8 cellular contexts compared by ENCODE assay signal in the genomic region with DNA sequence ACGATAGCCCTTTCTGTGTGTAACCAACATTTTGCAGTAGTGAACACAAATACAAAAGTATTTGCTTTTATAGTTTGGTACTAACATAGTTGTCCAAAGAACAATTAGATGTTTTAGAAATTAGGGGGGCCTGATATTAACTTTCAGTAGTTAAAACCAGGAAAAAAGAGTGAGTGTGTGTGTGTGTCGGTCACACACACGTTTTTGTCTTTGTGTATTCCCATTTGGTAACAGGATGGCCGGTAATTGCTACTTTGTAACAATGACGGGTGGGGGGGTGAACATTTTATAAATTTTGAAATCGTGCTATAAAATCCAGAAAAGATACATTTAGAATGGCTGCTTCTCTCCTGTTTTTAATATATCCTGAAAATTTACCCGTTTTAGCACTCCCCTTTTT. TPM values are rescaled to one million over a fixed set of nuclear protein-coding genes. Genes with fewer than 3 reads are reported as not detected.
A peak's percentile ranks its signal among the peaks of the same experiment; 100 is the strongest.
DNase-seq lines count a peak whose midpoint lies in the region; ATAC-seq and TF ChIP-seq lines count a peak whose summit lies in the region.

No MANE protein-coding gene starts in this region.

- H3K4me1 ChIP-seq in MM.1S (ENCODE audit: low read length) (peaks cover 10% of the 10 kb centered on the region; the same call in 1 of the 2 replicates), ectodermal cell (ENCODE audit: control insufficient read depth, insufficient read depth, low read length) (no peaks in the 10 kb centered on the region)

- no peaks in the 10 kb centered on the region for H3K27me3 Mint-ChIP-seq in nephron progenitor cell (ENCODE audit: low read depth, poor library complexity)

- H3K9me3 Mint-ChIP-seq in nephron progenitor cell, result peaks cover 47% of the 10 kb centered on the region

- TF ChIP-seq CTCF in C4-2B (conservative IDR thresholded peaks at IDR 0.05) (no peak), MM.1S (IDR thresholded peaks at IDR 0.05; ENCODE audit: low read length) (no peak), nephron progenitor cell (IDR thresholded peaks at IDR 0.05) (no peak)

- H3K9me3 ChIP-seq in MM.1S (replicated peaks; ENCODE audit: insufficient read depth, low read length) (no peaks in the 10 kb centered on the region), ectodermal cell (ENCODE audit: control insufficient read depth, low read length) (no peaks in the 10 kb centered on the region)

- peak overlapping the region; percentile 86 for H3K4me2 ChIP-seq in MM.1S (ENCODE audit: low read depth, low read length)

- no peaks in the 10 kb centered on the region for H3K27me3 ChIP-seq in MM.1S (replicated peaks; ENCODE audit: insufficient read depth, low read length)
- no peaks in the 10 kb centered on the region for H3K27me3 ChIP-seq in ectodermal cell (ENCODE audit: control insufficient read depth, insufficient read depth, low read length, poor library complexity, severe bottlenecking)

- WGBS in ectodermal cell, 2 experiments, result 5 to 11% methylated on average over 5 to 7 of the region's 7 CpGs

- H3K4me3 ChIP-seq in MM.1S (ENCODE audit: low read length) (peak overlapping the region; percentile 98), ectodermal cell (ENCODE audit: insufficient read depth, low read depth, low read length) (peak overlapping the region; percentile 94)

- no peak overlapping the region for H2AFZ ChIP-seq in MM.1S (ENCODE audit: low read length)

- H3K27ac Mint-ChIP-seq in nephron progenitor cell, result peak overlapping the region; percentile 100

- H3K36me3 Mint-ChIP-seq in nephron progenitor cell (ENCODE audit: low read depth), result peaks cover 44% of the 10 kb centered on the region

- H4K20me1 ChIP-seq in MM.1S (ENCODE audit: insufficient read depth, low read length), result peaks cover 14% of the 10 kb centered on the region

- H3F3A ChIP-seq in MM.1S (ENCODE audit: insufficient read depth, low read length), result peaks cover 9% of the 10 kb centered on the region

- peak overlapping the region; percentile 99 for H3K4me3 Mint-ChIP-seq in nephron progenitor cell

- H3K4me1 Mint-ChIP-seq in nephron progenitor cell, result peaks cover 17% of the 10 kb centered on the region

- H3K9ac ChIP-seq in MM.1S (ENCODE audit: low read length), result peak overlapping the region; percentile 94

- H3K36me3 ChIP-seq in MM.1S (replicated peaks; ENCODE audit: insufficient read depth, low read length) (no peaks in the 10 kb centered on the region), ectodermal cell (ENCODE audit: control insufficient read depth, insufficient read depth, low read length) (no peaks in the 10 kb centered on the region)

- H3K9me2 ChIP-seq in MM.1S (replicated peaks; ENCODE audit: insufficient read depth, low read length), result no peaks in the 10 kb centered on the region

- no peak for ATAC-seq in HG03378 (IDR thresholded peaks at IDR 0.05; ENCODE audit: unreplicated experiment)
- ATAC-seq in GM18519 (IDR thresholded peaks at IDR 0.05; ENCODE audit: low FRiP score, unreplicated experiment), result no peak
- ATAC-seq in GM21717 (IDR thresholded peaks at IDR 0.05; ENCODE audit: unreplicated experiment), result no peak

- no peak for DNase-seq in MM.1S
- DNase-seq in nephron progenitor cell, result no peak
- no peak for DNase-seq in EL

- H3K79me2 ChIP-seq in MM.1S (ENCODE audit: low read length), result peaks cover 64% of the 10 kb centered on the region

- H3K27ac ChIP-seq in C4-2B (peak overlapping the region; percentile 97), MM.1S (ENCODE audit: low read length) (peak overlapping the region; percentile 19; the same call in 1 of the 2 replicates), ectodermal cell (ENCODE audit: insufficient read depth, low read depth, low read length, poor library complexity, severe bottlenecking) (no peak overlapping the region)

RNA-seq across cellular contexts. Expression of a gene that starts 1.5 kb away (rescaled TPM):
- polyA plus RNA-seq in ectodermal cell (2013, experiment 1 of 4), result 69.7 TPM
- 73.6 TPM for polyA plus RNA-seq in ectodermal cell (2013, experiment 2 of 4)
- 59.1 TPM for polyA plus RNA-seq in ectodermal cell (2013, experiment 3 of 4)
- polyA plus RNA-seq in ectodermal cell (2013, experiment 4 of 4), result 69.8 TPM

RNA-seq across cellular contexts. Expression of a gene that starts 12.0 kb away (rescaled TPM):
- 58.4 TPM for polyA plus RNA-seq in ectodermal cell (2013, experiment 1 of 4)
- 60.4 TPM for polyA plus RNA-seq in ectodermal cell (2013, experiment 2 of 4)
- 50.9 TPM for polyA plus RNA-seq in ectodermal cell (2013, experiment 3 of 4)
- 46.6 TPM for polyA plus RNA-seq in ectodermal cell (2013, experiment 4 of 4)
